Comparison of ENCODE assay signal across 10 cellular contexts in the genomic region with DNA sequence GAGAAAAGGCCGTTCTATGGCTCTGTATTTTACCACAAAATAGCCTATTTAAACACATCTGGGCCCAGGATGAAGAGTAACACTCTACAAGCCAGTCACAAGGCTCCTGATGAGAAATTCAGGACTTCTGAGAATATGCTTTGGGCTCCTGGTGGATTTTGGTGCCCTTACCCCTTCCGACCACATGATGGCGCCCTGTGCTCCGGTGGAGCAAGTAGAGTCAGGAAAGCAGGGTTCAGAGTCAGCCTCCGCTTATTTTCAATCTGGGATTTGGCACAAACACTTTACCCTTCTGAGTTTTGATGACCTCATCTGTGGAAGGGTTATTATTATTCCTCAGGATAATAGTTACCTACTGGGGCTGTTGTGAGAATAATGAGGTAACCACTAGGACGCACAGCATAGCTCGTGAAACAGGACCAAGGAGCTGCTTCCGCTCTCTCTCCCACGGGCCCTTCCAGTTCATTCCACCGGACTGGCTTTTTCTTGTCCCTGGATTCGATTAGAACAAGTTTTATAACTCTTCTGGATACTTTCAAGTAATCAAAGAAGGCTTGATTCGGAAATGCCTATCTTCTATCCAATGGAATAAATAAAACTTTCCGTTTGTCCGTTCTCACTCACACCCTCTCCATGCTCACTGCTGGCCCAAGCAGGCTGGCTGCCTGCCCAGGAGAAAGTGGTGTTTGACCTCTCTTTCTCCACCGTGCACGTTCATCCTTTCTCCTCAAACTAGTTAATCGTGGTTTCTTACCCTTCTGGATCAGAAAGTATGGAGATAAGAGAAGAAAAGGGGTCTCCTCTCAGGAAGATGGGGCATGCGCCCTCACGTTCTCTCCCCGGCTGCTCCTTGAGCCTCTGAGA.
DNase-seq lines count a peak whose midpoint lies in the region; ATAC-seq and TF ChIP-seq lines count a peak whose summit lies in the region.
"Had no signal": no experiment of that assay in that cellular context is flagged by ENCODE, and none has a peak within 500 bp of the region (broad histone marks: within the 10 kb centered on the region; RNA-seq: fewer than 3 reads in every experiment).

No MANE protein-coding gene starts in this region.

- H2AFZ ChIP-seq in DND-41 (ENCODE audit: low read depth, low read length): no peak overlapping the region
- H2AFZ ChIP-seq in OCI-LY3 (ENCODE audit: low read depth, low read length): no peak overlapping the region

- H3K79me2 ChIP-seq in DND-41 (ENCODE audit: insufficient read depth, low read length) (no peaks in the 10 kb centered on the region), OCI-LY3 (ENCODE audit: low read length) (no peaks in the 10 kb centered on the region)

- H3K4me1 ChIP-seq in DND-41 (ENCODE audit: insufficient read depth, low read length): no peaks in the 10 kb centered on the region
- no peaks in the 10 kb centered on the region for H3K4me1 ChIP-seq in OCI-LY3 (ENCODE audit: low read length)
- no peaks in the 10 kb centered on the region for H3K4me1 ChIP-seq in foreskin keratinocyte

- no peaks in the 10 kb centered on the region for H3K27me3 ChIP-seq in DND-41 (ENCODE audit: insufficient read depth, low read length, poor library complexity)
- H3K27me3 ChIP-seq in OCI-LY3 (ENCODE audit: low read depth, low read length): no peaks in the 10 kb centered on the region
- H3K27me3 ChIP-seq in foreskin keratinocyte: no peaks in the 10 kb centered on the region

- intact Hi-C loops in left colon (cut with DNase I, micrococcal nuclease): no loop called here
- intact Hi-C loops in posterior vena cava (cut with DNase I): no loop called here

- H4K20me1 ChIP-seq in DND-41 (ENCODE audit: insufficient read depth, low read length): no peaks in the 10 kb centered on the region
- H4K20me1 ChIP-seq in OCI-LY3 (ENCODE audit: insufficient read depth, low read length): no peaks in the 10 kb centered on the region

- H3K4me2 ChIP-seq in DND-41 (ENCODE audit: insufficient read depth, low read length) (no peak overlapping the region), OCI-LY3 (ENCODE audit: low read length) (no peak overlapping the region)

- DNase-seq in DND-41 (peak; percentile 42), foreskin keratinocyte (no peak), DMS114 treated with DMSO at 0.1 percent for 48 hours (lab: John Stamatoyannopoulos, UW; ENCODE audit: unreplicated experiment) (no peak), left colon (no peak), HPDE6-E6E7 (ENCODE audit: extremely low spot score) (no peak), posterior vena cava (ENCODE audit: low spot score) (no peak)

- H3K36me3 ChIP-seq in DND-41 (ENCODE audit: insufficient read depth, low read length) (no peaks in the 10 kb centered on the region), OCI-LY3 (replicated peaks; ENCODE audit: low read depth, low read length) (no peaks in the 10 kb centered on the region)

- H3K4me3 ChIP-seq in DND-41 (ENCODE audit: low read depth in 1 of 2, low read length in 2 of 2) (no peak overlapping the region), OCI-LY3 (ENCODE audit: low read length) (no peak overlapping the region)

- no peak overlapping the region for H3K27ac ChIP-seq in DND-41 (ENCODE audit: low read length)
- no peak overlapping the region for H3K27ac ChIP-seq in OCI-LY3 (ENCODE audit: low read length)
- no peak overlapping the region for H3K27ac ChIP-seq in foreskin keratinocyte

- H3K9ac ChIP-seq in DND-41 (ENCODE audit: low read depth, low read length) (no peak overlapping the region), OCI-LY3 (ENCODE audit: low read length) (no peak overlapping the region)

- H3K9me3 ChIP-seq in DND-41 (ENCODE audit: insufficient read depth, low read length, severe bottlenecking) (no peaks in the 10 kb centered on the region), OCI-LY3 (ENCODE audit: insufficient read depth, low read length) (no peaks in the 10 kb centered on the region)

- ATAC-seq in DND-41 (ENCODE audit: insufficient read depth, low read depth): no peak
- ATAC-seq in GM21447 (IDR thresholded peaks at IDR 0.05; ENCODE audit: unreplicated experiment): peak; percentile 50
- ATAC-seq in foreskin keratinocyte: peak; percentile 27
- no peak for ATAC-seq in left colon
- ATAC-seq: stimulated activated naive CD8-positive, alpha-beta T cell treated with anti-CD3 and anti-CD28 coated beads, Interleukin-15, amount 100 ng/mL, for 72 hours; T-cell had no signal

- peak; percentile 72 for TF ChIP-seq CTCF in DND-41 (IDR thresholded peaks at IDR 0.05; ENCODE audit: borderline replicate concordance, extremely low read depth, low read length, poor library complexity, severe bottlenecking)
- TF ChIP-seq CTCF in OCI-LY3 (IDR thresholded peaks at IDR 0.05; ENCODE audit: low read depth, low read length): peak; percentile 87
- peak; percentile 44 for TF ChIP-seq CTCF in foreskin keratinocyte (conservative IDR thresholded peaks at IDR 0.05)

Comparison
In these comparisons a context has a peak if more than half of its experiments do, and no peak if none do; other contexts are left out.
1. ATAC-seq: peak in GM21447 (single experiment) and foreskin keratinocyte (single experiment); none in DND-41 (single experiment) and left colon (single experiment).
2. Peak in every context shown above with its lines, with median percentiles within 50 percentile points of each other: CTCF ChIP-seq.